In genomic region chr19:4172861-4173473, GRCh38 we compare ENCODE assay signal across 8 cellular contexts. TPM values are rescaled to one million over a fixed set of nuclear protein-coding genes. Genes with fewer than 3 reads are reported as not detected.
A peak's percentile ranks its signal among the peaks of the same experiment; 100 is the strongest.
DNase-seq lines count a peak whose midpoint lies in the region; ATAC-seq, FAIRE-seq and TF ChIP-seq lines count a peak whose summit lies in the region.

No MANE protein-coding gene starts in this region.

- H3K4me1 Mint-ChIP-seq in T-cell, result peaks cover 0 to 6% (median 3%) of the 10 kb centered on the region in 3 donors
- H3K4me1 Mint-ChIP-seq in activated naive CD8-positive, alpha-beta T cell treated with anti-CD3 and anti-CD28 coated beads, Interleukin-2, amount 10 ng/mL, durations not matched to agents 7 days and 5 days, result no peaks in the 10 kb centered on the region

- H3K9me3 ChIP-seq in kidney (ENCODE audit: control insufficient read depth in 1 of 2, low read length in 2 of 2), result no peaks in the 10 kb centered on the region

- no peaks in the 10 kb centered on the region for H3K9me3 Mint-ChIP-seq in T-cell
- no peaks in the 10 kb centered on the region for H3K9me3 Mint-ChIP-seq in activated naive CD8-positive, alpha-beta T cell treated with anti-CD3 and anti-CD28 coated beads, Interleukin-2, amount 10 ng/mL, durations not matched to agents 7 days and 5 days

- FAIRE-seq in kidney (lab: Jason Lieb, UNC), result no peak

- ATAC-seq in T-cell (replicated peaks in 1 of 4), result peak; percentile 71 to 91 (median 74)
- peak; percentile 79 for ATAC-seq in activated naive CD8-positive, alpha-beta T cell treated with anti-CD3 and anti-CD28 coated beads, Interleukin-2, amount 10 ng/mL, durations not matched to agents 7 days and 5 days (ENCODE audit: low read depth)
- ATAC-seq in HG03571 (IDR thresholded peaks at IDR 0.05; ENCODE audit: unreplicated experiment), result no peak
- ATAC-seq in HG03095 (IDR thresholded peaks at IDR 0.05; ENCODE audit: unreplicated experiment), result no peak
- ATAC-seq in HG03159 (IDR thresholded peaks at IDR 0.05; ENCODE audit: unreplicated experiment), result no peak

- peaks cover 10% of the 10 kb centered on the region for H3K36me3 Mint-ChIP-seq in T-cell
- peaks cover 3% of the 10 kb centered on the region for H3K36me3 Mint-ChIP-seq in activated naive CD8-positive, alpha-beta T cell treated with anti-CD3 and anti-CD28 coated beads, Interleukin-2, amount 10 ng/mL, durations not matched to agents 7 days and 5 days

- peaks cover 12 to 25% of the 10 kb centered on the region in 2 donors for H3K27me3 Mint-ChIP-seq in T-cell
- H3K27me3 Mint-ChIP-seq in activated naive CD8-positive, alpha-beta T cell treated with anti-CD3 and anti-CD28 coated beads, Interleukin-2, amount 10 ng/mL, durations not matched to agents 7 days and 5 days, result peaks cover 4% of the 10 kb centered on the region

- peaks cover 0 to 2% of the 10 kb centered on the region in 2 donors for H3K4me1 ChIP-seq in kidney (ENCODE audit: control insufficient read depth in 1 of 2, insufficient read depth in 1 of 2, low read depth in 1 of 2, low read length in 2 of 2)

- CTCF ChIA-PET in T-cell (lab: Charles Lee), result no interaction called here

- H3K27ac Mint-ChIP-seq in T-cell, result no peak overlapping the region
- H3K27ac Mint-ChIP-seq in activated naive CD8-positive, alpha-beta T cell treated with anti-CD3 and anti-CD28 coated beads, Interleukin-2, amount 10 ng/mL, durations not matched to agents 7 days and 5 days, result no peak overlapping the region

- POLR2A ChIA-PET in T-cell (lab: Charles Lee), result interaction anchor here in 1 of 2 donors (0.6 kb wide), 1 partner anchor 84 kb away, joined by 5 read pairs; no protein-coding TSS in a partner anchor
- POLR2A ChIA-PET in activated naive CD8-positive, alpha-beta T cell treated with anti-CD3 and anti-CD28 coated beads, Interleukin-2, amount 10 ng/mL, durations not matched to agents 7 days and 5 days (lab: Charles Lee), result no interaction called here

- peak in 53 of 76 experiments; percentile 19 to 89 (median 56) for DNase-seq in HUDEP-2 (lab: John Stamatoyannopoulos, UW; ENCODE audit: unreplicated experiment in 76 of 76)
- peak; percentile 18 to 74 (median 59) for DNase-seq in T-cell
- DNase-seq in activated naive CD8-positive, alpha-beta T cell treated with anti-CD3 and anti-CD28 coated beads, Interleukin-2, amount 10 ng/mL, durations not matched to agents 7 days and 5 days, result peak; percentile 90
- DNase-seq in kidney, result peak; percentile 85
- DNase-seq in stimulated activated CD4-positive, alpha-beta T cell treated with anti-CD3 and anti-CD28 coated beads, TNF-alpha, amount 100 ng/mL, for 24 hours (ENCODE audit: low read depth in 3 of 3), result peak in 2 of 3 experiments; percentile 28 to 59

- no peaks in the 10 kb centered on the region for H3K36me3 ChIP-seq in kidney (ENCODE audit: control insufficient read depth in 1 of 2, insufficient read depth in 2 of 2, low read length in 2 of 2)

- H3K4me3 ChIP-seq in kidney (ENCODE audit: low read length in 2 of 2), result no peak overlapping the region

- intact Hi-C loops in kidney (cut with DNase I), result no loop called here

- no peak overlapping the region for H3K9ac ChIP-seq in kidney (ENCODE audit: low read length in 2 of 2)

- no peak overlapping the region for H3K27ac ChIP-seq in kidney (ENCODE audit: low read depth in 2 of 2, low read length in 2 of 2)

- H3K4me3 Mint-ChIP-seq in T-cell, result no peak overlapping the region
- H3K4me3 Mint-ChIP-seq in activated naive CD8-positive, alpha-beta T cell treated with anti-CD3 and anti-CD28 coated beads, Interleukin-2, amount 10 ng/mL, durations not matched to agents 7 days and 5 days, result no peak overlapping the region

- no peak for TF ChIP-seq CTCF in kidney (IDR thresholded peaks at IDR 0.05; ENCODE audit: borderline replicate concordance, extremely low read depth, insufficient read depth)

RNA-seq across cellular contexts. Expression of gene SIRT6, which starts 9.4 kb away (rescaled TPM):
- total RNA-seq in T-cell (10 to 100 TPM; 19.9 to 35.7 (median 30.0) TPM), kidney (27.3 TPM)
- total RNA-seq in activated naive CD8-positive, alpha-beta T cell treated with anti-CD3 and anti-CD28 coated beads, Interleukin-2, amount 10 ng/mL, durations not matched to agents 7 days and 5 days, result 10 to 100 TPM; 30.1 to 37.5 TPM
- polyA plus RNA-seq in kidney (ENCODE audit: insufficient read depth, low read depth, low replicate concordance), result 27.0 TPM

RNA-seq across cellular contexts. Expression of gene ANKRD24, which starts 9.5 kb away (rescaled TPM):
- 1 to 10 TPM in 3 of 5 donors, under 1 TPM in 2; 0.79 to 2.2 (median 1.3) TPM for total RNA-seq in T-cell
- 1 to 10 TPM; 1.5 to 1.7 TPM for total RNA-seq in activated naive CD8-positive, alpha-beta T cell treated with anti-CD3 and anti-CD28 coated beads, Interleukin-2, amount 10 ng/mL, durations not matched to agents 7 days and 5 days
- total RNA-seq in kidney, result 0.72 TPM
- 1.8 TPM for polyA plus RNA-seq in kidney (ENCODE audit: insufficient read depth, low read depth, low replicate concordance)

RNA-seq across cellular contexts. Expression of gene CREB3L3, which starts 19.5 kb away (rescaled TPM):
- total RNA-seq in T-cell (under 1 TPM in 1 of 5 donors, not detected in 4; 0.16 TPM), kidney (not detected)
- not detected for total RNA-seq in activated naive CD8-positive, alpha-beta T cell treated with anti-CD3 and anti-CD28 coated beads, Interleukin-2, amount 10 ng/mL, durations not matched to agents 7 days and 5 days
- 7.4 TPM for polyA plus RNA-seq in kidney (ENCODE audit: insufficient read depth, low read depth, low replicate concordance)

RNA-seq across cellular contexts. Expression of gene MAP2K2, which starts 49.0 kb away (rescaled TPM):
- total RNA-seq in T-cell, result 100 to 1,000 TPM; 101 to 152 (median 141) TPM
- 100 to 1,000 TPM; 210 to 211 TPM for total RNA-seq in activated naive CD8-positive, alpha-beta T cell treated with anti-CD3 and anti-CD28 coated beads, Interleukin-2, amount 10 ng/mL, durations not matched to agents 7 days and 5 days
- total RNA-seq in kidney, result 105 TPM
- 138 TPM for polyA plus RNA-seq in kidney (ENCODE audit: insufficient read depth, low read depth, low replicate concordance)

RNA-seq across cellular contexts. Expression of gene EBI3, which starts 56.4 kb away (rescaled TPM):
- under 1 TPM in 3 of 5 donors, not detected in 2; 0.38 to 0.92 (median 0.79) TPM for total RNA-seq in T-cell
- under 1 TPM; 0.33 to 0.34 TPM for total RNA-seq in activated naive CD8-positive, alpha-beta T cell treated with anti-CD3 and anti-CD28 coated beads, Interleukin-2, amount 10 ng/mL, durations not matched to agents 7 days and 5 days
- total RNA-seq in kidney, result 8.3 TPM
- polyA plus RNA-seq in kidney (ENCODE audit: insufficient read depth, low read depth, low replicate concordance), result 1.5 TPM

Comparison
In these comparisons a context has a peak if more than half of its experiments do, and no peak if none do; other contexts are left out.
1. ATAC-seq: peak in T-cell (4 of 4) and activated naive CD8-positive, alpha-beta T cell treated with anti-CD3 and anti-CD28 coated beads, Interleukin-2, amount 10 ng/mL, durations not matched to agents 7 days and 5 days (single experiment); none in HG03571 (single experiment), HG03095 (single experiment) and HG03159 (single experiment).
2. Peak in every context shown above with its lines, with median percentiles within 50 percentile points of each other: DNase-seq.